ENCODE assay signal across 1 cellular context in the genomic region with DNA sequence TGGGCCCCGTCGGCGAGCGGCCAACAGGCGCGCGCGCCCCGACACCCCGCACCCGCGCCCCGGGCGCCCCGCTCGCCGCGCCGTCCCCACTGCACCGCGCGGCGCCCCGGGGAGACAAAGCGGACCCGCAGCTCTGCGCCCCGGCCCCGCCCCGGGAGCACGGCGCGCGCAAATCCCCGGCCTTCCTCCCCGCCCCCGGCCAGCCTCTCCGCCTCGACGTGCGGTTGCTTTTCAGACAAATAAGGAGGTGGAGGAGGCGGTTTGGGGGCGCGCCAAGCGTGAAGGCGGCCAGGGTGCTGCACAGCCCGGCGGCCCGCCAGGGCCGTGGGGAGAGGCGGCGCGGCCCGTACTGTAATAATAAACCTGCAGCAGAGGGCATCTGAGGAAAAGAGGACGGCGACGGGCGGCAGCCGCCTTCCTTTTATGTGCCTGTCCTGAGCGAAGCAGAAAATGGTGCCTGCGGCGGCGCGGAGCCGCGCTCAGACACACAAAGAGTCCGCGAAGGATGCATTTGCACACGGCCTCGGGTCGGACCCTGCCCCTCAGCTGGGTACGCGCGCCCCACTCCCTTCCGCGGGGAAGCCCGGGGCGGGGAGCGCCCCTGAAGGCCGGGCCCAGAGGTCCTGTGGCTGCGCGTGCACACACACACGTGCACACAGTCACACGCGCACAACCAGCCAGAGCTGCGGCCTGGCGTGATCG.
TF ChIP-seq lines count a peak whose summit lies in the region.

No MANE protein-coding gene starts in this region.

TF ChIP-seq in HepG2, 621 proteins besides CTCF, POLR2A, EP300 and RAD21 (continued from another document and continues in another):
- TF ChIP-seq, protein P1, sequence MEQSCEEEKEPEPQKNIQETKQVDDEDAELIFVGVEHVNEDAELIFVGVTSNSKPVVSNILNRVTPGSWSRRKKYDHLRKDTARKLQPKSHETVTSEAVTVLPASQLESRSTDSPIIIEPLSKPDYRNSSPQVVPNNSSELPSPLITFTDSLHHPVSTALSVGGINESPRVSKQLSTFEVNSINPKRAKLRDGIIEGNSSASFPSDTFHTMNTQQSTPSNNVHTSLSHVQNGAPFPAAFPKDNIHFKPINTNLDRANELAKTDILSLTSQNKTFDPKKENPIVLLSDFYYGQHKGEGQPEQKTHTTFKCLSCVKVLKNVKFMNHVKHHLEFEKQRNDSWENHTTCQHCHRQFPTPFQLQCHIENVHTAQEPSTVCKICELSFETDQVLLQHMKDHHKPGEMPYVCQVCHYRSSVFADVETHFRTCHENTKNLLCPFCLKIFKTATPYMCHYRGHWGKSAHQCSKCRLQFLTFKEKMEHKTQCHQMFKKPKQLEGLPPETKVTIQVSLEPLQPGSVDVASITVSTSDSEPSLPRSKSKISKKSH (CRISPR knock-in tag; IDR thresholded peaks at IDR 0.05; ENCODE audit: borderline replicate concordance), result peak; percentile 83
- TF ChIP-seq HNRNPK (IDR thresholded peaks at IDR 0.05; ENCODE audit: low read depth, low read length, poor library complexity, severe bottlenecking) (peak; percentile 57), ZNF510 (CRISPR knock-in tag; IDR thresholded peaks at IDR 0.05; ENCODE audit: low read depth) (no peak), ZNF253 (CRISPR knock-in tag; IDR thresholded peaks at IDR 0.05; ENCODE audit: borderline replicate concordance) (peak; percentile 79; the same call in 1 of the 2 replicates), ZNF570 (CRISPR knock-in tag; IDR thresholded peaks at IDR 0.05; ENCODE audit: borderline replicate concordance) (peak; percentile 76; the same call in 1 of the 2 replicates), REPIN1 (CRISPR knock-in tag; IDR thresholded peaks at IDR 0.05; ENCODE audit: borderline replicate concordance, low read depth) (no peak; the same call in 1 of the 2 replicates), ZNF777 (CRISPR knock-in tag; IDR thresholded peaks at IDR 0.05) (peak; percentile 99), KIAA2018 (CRISPR knock-in tag; IDR thresholded peaks at IDR 0.05; ENCODE audit: borderline replicate concordance) (no peak), SNAPC2 (CRISPR knock-in tag; IDR thresholded peaks at IDR 0.05) (peak; percentile 59; the same call in 1 of the 2 replicates), HOXD1 (CRISPR knock-in tag; IDR thresholded peaks at IDR 0.05) (no peak), HNF4A (CRISPR knock-in tag; IDR thresholded peaks at IDR 0.05) (peak; percentile 44), ZNF615 (CRISPR knock-in tag; IDR thresholded peaks at IDR 0.05; ENCODE audit: borderline replicate concordance) (no peak), NFATC3 (CRISPR knock-in tag; IDR thresholded peaks at IDR 0.05) (peak; percentile 76; the same call in 1 of the 2 replicates), MEIS1 (CRISPR knock-in tag; IDR thresholded peaks at IDR 0.05; ENCODE audit: borderline replicate concordance) (peak; percentile 71; the same call in 1 of the 2 replicates), ATF7 (IDR thresholded peaks at IDR 0.05) (no peak), ATF7 (CRISPR knock-in tag; IDR thresholded peaks at IDR 0.05) (peak; percentile 76), YEATS4 (CRISPR knock-in tag; IDR thresholded peaks at IDR 0.05; ENCODE audit: borderline replicate concordance) (peak; percentile 68), THAP7 (CRISPR knock-in tag; IDR thresholded peaks at IDR 0.05) (peak; percentile 6; the same call in 1 of the 2 replicates), ZNF263 (CRISPR knock-in tag; IDR thresholded peaks at IDR 0.05) (peak; percentile 89), HDAC2 (CRISPR knock-in tag; IDR thresholded peaks at IDR 0.05) (peak; percentile 29; the same call in 1 of the 2 replicates), RFX1 (IDR thresholded peaks at IDR 0.05) (no peak), DR1 (CRISPR knock-in tag; IDR thresholded peaks at IDR 0.05) (peak; percentile 24; the same call in 1 of the 2 replicates), FOXA3 (CRISPR knock-in tag; IDR thresholded peaks at IDR 0.05) (no peak; the same call in 1 of the 2 replicates), SETDB1 (CRISPR knock-in tag; IDR thresholded peaks at IDR 0.05; ENCODE audit: borderline replicate concordance) (no peak), MED8 (CRISPR knock-in tag; IDR thresholded peaks at IDR 0.05; ENCODE audit: insufficient replicate concordance) (peak; percentile 62), ZNF761 (CRISPR knock-in tag; conservative IDR thresholded peaks at IDR 0.05) (peak; percentile 84), ZNF430 (CRISPR knock-in tag; IDR thresholded peaks at IDR 0.05) (peak; percentile 50; the same call in 1 of the 2 replicates), ZFP37 (CRISPR knock-in tag; IDR thresholded peaks at IDR 0.05; ENCODE audit: borderline replicate concordance) (peak; percentile 79; the same call in 1 of the 2 replicates), ZNF737 (CRISPR knock-in tag; IDR thresholded peaks at IDR 0.05; ENCODE audit: borderline replicate concordance) (0 out of 2 replicates have a peak, but pooled peaks have one; percentile 58), ZNF101 (CRISPR knock-in tag; IDR thresholded peaks at IDR 0.05; ENCODE audit: borderline replicate concordance, low read depth) (0 out of 2 replicates have a peak, but pooled peaks have one; percentile 62), ZNF672 (CRISPR knock-in tag; IDR thresholded peaks at IDR 0.05) (no peak), CSRNP2 (CRISPR knock-in tag; conservative IDR thresholded peaks at IDR 0.05; ENCODE audit: low read depth) (no peak), NRL (CRISPR knock-in tag; IDR thresholded peaks at IDR 0.05; ENCODE audit: borderline replicate concordance) (peak; percentile 94), ZNF557 (CRISPR knock-in tag; IDR thresholded peaks at IDR 0.05) (no peak), RCOR2 (CRISPR knock-in tag; IDR thresholded peaks at IDR 0.05) (0 out of 2 replicates have a peak, but pooled peaks have one; percentile 22)
- TF ChIP-seq, protein P2, sequence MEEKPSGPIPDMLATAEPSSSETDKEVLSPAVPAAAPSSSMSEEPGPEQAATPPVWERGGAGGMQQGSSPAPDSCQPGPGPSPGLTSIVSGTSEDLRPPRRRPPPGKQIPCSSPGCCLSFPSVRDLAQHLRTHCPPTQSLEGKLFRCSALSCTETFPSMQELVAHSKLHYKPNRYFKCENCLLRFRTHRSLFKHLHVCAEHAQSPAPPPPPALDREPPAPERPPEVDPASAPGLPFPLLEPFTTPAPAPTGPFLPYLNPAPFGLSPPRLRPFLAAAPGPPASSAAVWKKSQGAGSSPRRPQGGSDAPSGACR (CRISPR knock-in tag; IDR thresholded peaks at IDR 0.05), result no peak
- TF ChIP-seq, protein P3, sequence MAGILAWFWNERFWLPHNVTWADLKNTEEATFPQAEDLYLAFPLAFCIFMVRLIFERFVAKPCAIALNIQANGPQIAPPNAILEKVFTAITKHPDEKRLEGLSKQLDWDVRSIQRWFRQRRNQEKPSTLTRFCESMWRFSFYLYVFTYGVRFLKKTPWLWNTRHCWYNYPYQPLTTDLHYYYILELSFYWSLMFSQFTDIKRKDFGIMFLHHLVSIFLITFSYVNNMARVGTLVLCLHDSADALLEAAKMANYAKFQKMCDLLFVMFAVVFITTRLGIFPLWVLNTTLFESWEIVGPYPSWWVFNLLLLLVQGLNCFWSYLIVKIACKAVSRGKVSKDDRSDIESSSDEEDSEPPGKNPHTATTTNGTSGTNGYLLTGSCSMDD (CRISPR knock-in tag; IDR thresholded peaks at IDR 0.05), result no peak
- TF ChIP-seq, protein P4, sequence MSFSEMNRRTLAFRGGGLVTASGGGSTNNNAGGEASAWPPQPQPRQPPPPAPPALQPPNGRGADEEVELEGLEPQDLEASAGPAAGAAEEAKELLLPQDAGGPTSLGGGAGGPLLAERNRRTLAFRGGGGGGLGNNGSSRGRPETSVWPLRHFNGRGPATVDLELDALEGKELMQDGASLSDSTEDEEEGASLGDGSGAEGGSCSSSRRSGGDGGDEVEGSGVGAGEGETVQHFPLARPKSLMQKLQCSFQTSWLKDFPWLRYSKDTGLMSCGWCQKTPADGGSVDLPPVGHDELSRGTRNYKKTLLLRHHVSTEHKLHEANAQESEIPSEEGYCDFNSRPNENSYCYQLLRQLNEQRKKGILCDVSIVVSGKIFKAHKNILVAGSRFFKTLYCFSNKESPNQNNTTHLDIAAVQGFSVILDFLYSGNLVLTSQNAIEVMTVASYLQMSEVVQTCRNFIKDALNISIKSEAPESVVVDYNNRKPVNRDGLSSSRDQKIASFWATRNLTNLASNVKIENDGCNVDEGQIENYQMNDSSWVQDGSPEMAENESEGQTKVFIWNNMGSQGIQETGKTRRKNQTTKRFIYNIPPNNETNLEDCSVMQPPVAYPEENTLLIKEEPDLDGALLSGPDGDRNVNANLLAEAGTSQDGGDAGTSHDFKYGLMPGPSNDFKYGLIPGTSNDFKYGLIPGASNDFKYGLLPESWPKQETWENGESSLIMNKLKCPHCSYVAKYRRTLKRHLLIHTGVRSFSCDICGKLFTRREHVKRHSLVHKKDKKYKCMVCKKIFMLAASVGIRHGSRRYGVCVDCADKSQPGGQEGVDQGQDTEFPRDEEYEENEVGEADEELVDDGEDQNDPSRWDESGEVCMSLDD (CRISPR knock-in tag; IDR thresholded peaks at IDR 0.05; ENCODE audit: borderline replicate concordance), result peak; percentile 59
- TF ChIP-seq, protein P5, sequence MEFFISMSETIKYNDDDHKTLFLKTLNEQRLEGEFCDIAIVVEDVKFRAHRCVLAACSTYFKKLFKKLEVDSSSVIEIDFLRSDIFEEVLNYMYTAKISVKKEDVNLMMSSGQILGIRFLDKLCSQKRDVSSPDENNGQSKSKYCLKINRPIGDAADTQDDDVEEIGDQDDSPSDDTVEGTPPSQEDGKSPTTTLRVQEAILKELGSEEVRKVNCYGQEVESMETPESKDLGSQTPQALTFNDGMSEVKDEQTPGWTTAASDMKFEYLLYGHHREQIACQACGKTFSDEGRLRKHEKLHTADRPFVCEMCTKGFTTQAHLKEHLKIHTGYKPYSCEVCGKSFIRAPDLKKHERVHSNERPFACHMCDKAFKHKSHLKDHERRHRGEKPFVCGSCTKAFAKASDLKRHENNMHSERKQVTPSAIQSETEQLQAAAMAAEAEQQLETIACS (CRISPR knock-in tag; IDR thresholded peaks at IDR 0.05), result peak; percentile 94
